25 cellular contexts compared by ENCODE assay signal in the genomic region with DNA sequence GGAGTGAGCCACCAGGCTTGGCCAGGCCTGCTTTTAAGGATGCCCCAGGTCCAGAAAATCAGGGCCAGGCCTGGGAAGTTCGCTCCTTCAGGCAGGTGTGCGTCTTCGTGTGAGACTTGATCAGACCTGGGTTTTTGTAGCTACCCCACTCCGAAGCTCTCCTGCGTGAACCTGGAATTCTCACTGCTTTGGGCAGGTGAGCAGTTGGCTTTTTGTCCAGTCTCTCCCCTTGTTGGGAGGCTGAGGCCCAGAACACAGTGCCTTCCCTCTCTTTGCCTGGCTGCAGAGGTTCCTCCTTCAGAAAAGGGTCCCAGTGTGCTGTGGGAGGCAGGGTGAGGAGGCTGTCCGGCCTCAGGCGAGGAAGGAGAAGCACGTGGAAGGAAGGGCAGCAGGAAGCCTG.
"Had no signal": no experiment of that assay in that cellular context is flagged by ENCODE, and none has a peak within 500 bp of the region (broad histone marks: within the 10 kb centered on the region; RNA-seq: fewer than 3 reads in every experiment).

No MANE protein-coding gene starts in this region.

- DNase-seq: immature natural killer cell; kidney; left colon; lower lobe of right lung; mammary epithelial cell; mesenchymal stem cell; naive thymus-derived CD8-positive, alpha-beta T cell; occipital lobe; ovary; stimulated activated CD4-positive, alpha-beta T cell treated with anti-CD3 and anti-CD28 coated beads, Interleukin-1b, Interleukin-23, amount 100 ng/mL, for 48 hours; stimulated activated CD4-positive, alpha-beta T cell treated with anti-CD3 and anti-CD28 coated beads, Interleukin-2, amount 100 ng/mL, for 48 hours; stimulated activated naive B cell treated with anti-CD40 and anti-IgM and Interleukin-4, amounts not matched to agents 10 μg/mL and 1 μg/mL and 100 μg/mL, for 72 hours; stimulated activated naive CD8-positive, alpha-beta T cell treated with anti-CD3 and anti-CD28 coated beads, Interleukin-15, Interleukin-2, amounts not matched to agents 100 U/mL and 50 U/mL, for 24 hours; stomach; testis; thyroid gland; transverse colon had no signal

- ATAC-seq: left colon; left lung; lower lobe of right lung; naive thymus-derived CD8-positive, alpha-beta T cell; right lobe of liver; stimulated activated naive B cell treated with anti-CD40 and anti-IgM and Interleukin-4, amounts not matched to agents 10 μg/mL and 1 μg/mL and 100 μg/mL, for 72 hours; stimulated activated naive CD8-positive, alpha-beta T cell treated with anti-CD3 and anti-CD28 coated beads, Interleukin-15, Interleukin-2, amounts not matched to agents 100 U/mL and 50 U/mL, for 24 hours had no signal

- H3K27me3 ChIP-seq: left lung, ovary, right atrium auricular region, right lobe of liver, stomach, testis, thyroid gland, transverse colon, upper lobe of left lung, vagina had no signal

- H3K4me1 ChIP-seq: testis had no signal

- FAIRE-seq: islet of Langerhans, kidney had no signal

- H3K4me2 ChIP-seq: smooth muscle cell had no signal

- H3K4me3 ChIP-seq: left lung, lower lobe of right lung, ovary, right atrium auricular region, right lobe of liver, smooth muscle cell, stomach, testis, thyroid gland, transverse colon, upper lobe of left lung, vagina had no signal

- H3K27ac ChIP-seq: left lung, lower lobe of right lung, neutrophil, ovary, right atrium auricular region, right lobe of liver, stomach, testis, thyroid gland, transverse colon, upper lobe of left lung, vagina had no signal

- H3K9me3 ChIP-seq: left lung, lower lobe of right lung, neutrophil, ovary, right atrium auricular region, right lobe of liver, stomach, testis, thyroid gland, transverse colon, upper lobe of left lung, vagina had no signal

- H3K36me3 ChIP-seq: neutrophil, ovary, right atrium auricular region, right lobe of liver, thyroid gland, transverse colon, vagina had no signal
